ENCODE assay signal across 10 cellular contexts in the genomic region with DNA sequence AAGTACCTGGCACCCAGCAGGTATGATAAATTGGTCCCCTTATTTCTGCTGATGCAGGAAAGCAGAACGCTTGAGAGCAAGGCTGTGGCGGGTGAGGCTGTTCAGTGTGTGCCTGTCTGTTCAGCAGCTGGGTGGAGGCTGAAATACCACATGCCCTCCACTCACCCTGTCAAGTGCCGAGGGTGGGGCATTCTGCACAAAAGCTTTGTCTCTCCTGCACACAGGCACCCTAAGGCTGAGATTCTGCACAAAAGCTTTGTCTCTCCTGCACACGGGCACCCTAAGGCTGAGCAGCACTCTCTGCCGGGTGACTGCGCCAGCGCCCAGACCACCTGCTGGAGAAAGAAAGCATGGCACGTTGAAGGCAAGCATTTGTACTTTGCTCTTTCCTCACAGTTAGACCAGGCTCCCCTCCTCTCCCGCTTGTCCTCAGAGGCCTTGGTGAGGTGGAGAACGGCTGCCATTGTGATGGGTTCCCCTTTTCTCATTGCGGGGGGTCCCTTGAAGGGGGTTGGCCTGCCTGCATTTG.
DNase-seq lines count a peak whose midpoint lies in the region; ATAC-seq and TF ChIP-seq lines count a peak whose summit lies in the region.
"Had no signal": no experiment of that assay in that cellular context is flagged by ENCODE, and none has a peak within 500 bp of the region (broad histone marks: within the 10 kb centered on the region; RNA-seq: fewer than 3 reads in every experiment).

No MANE protein-coding gene starts in this region.

- intact Hi-C loops in Panc1 (cut with micrococcal nuclease; ENCODE audit: unreplicated experiment): loop anchor here (10.0 kb wide), 1 partner anchor 163 kb away; the partner anchor contains the start of gene DLG1

- no peaks in the 10 kb centered on the region for H3K36me3 ChIP-seq in Panc1 (ENCODE audit: control insufficient read depth, insufficient read depth, low read length)

- CTCF ChIA-PET in Panc1 (lab: Charles Lee): interaction anchor here (0.7 kb wide), 1 partner anchor 40 kb away, joined by 4 read pairs; no protein-coding TSS in a partner anchor

- peaks cover 29% of the 10 kb centered on the region for H3K36me3 Mint-ChIP-seq in effector memory CD8-positive, alpha-beta T cell (ENCODE audit: insufficient read depth)
- H3K36me3 Mint-ChIP-seq: natural killer cell treated with Interleukin-12 subunit alpha and Interleukin-12 subunit beta and Interleukin-15 and Interleukin-18, amount 100 ng/mL, for 72 hours had no signal

- TF ChIP-seq CTCF in Panc1 (IDR thresholded peaks at IDR 0.05): peak; percentile 64

- no peaks in the 10 kb centered on the region for H3K9me3 Mint-ChIP-seq in effector memory CD8-positive, alpha-beta T cell
- H3K9me3 Mint-ChIP-seq: activated naive CD4-positive, alpha-beta T cell treated with anti-CD3 and anti-CD28 coated beads, Interleukin-2, amount 50 U/mL, for 24 hours; natural killer cell treated with Interleukin-12 subunit alpha and Interleukin-12 subunit beta and Interleukin-15 and Interleukin-18, amount 100 ng/mL, for 72 hours had no signal

- POLR2A ChIA-PET in Panc1 (lab: Charles Lee): no interaction called here

- ATAC-seq in GM18867 (IDR thresholded peaks at IDR 0.05; ENCODE audit: unreplicated experiment) (peak; percentile 61), Panc1 (peak; percentile 77), HG03175 (IDR thresholded peaks at IDR 0.05; ENCODE audit: unreplicated experiment) (no peak), HG03520 (IDR thresholded peaks at IDR 0.05; ENCODE audit: unreplicated experiment) (no peak)
- peak; percentile 52 for ATAC-seq in effector memory CD8-positive, alpha-beta T cell (replicated peaks)

- H3K4me1 Mint-ChIP-seq in effector memory CD8-positive, alpha-beta T cell (ENCODE audit: low read depth in 2 of 2): peaks cover 14 to 19% of the 10 kb centered on the region in 2 donors

- H3K27ac ChIP-seq in Panc1 (ENCODE audit: low read length): no peak overlapping the region

- peaks cover 8 to 10% of the 10 kb centered on the region in 2 donors for H3K27me3 Mint-ChIP-seq in effector memory CD8-positive, alpha-beta T cell
- H3K27me3 Mint-ChIP-seq: activated naive CD4-positive, alpha-beta T cell treated with anti-CD3 and anti-CD28 coated beads, Interleukin-2, amount 50 U/mL, for 24 hours had no signal

- DNase-seq in Panc1 (ENCODE audit: low read depth, low spot score) (no peak), DMS 273 (lab: John Stamatoyannopoulos, UW; ENCODE audit: unreplicated experiment) (no peak), foreskin melanocyte (no peak)
- DNase-seq in effector memory CD8-positive, alpha-beta T cell: peak in 2 of 3 experiments; percentile 15 to 18
- peak; percentile 51 for DNase-seq in stimulated activated CD4-positive, alpha-beta T cell treated with anti-CD3 and anti-CD28 coated beads, Interleukin-4, amount 100 ng/mL, for 24 hours

- no peaks in the 10 kb centered on the region for H3K9me3 ChIP-seq in Panc1 (ENCODE audit: control insufficient read depth, insufficient read depth, low read depth, low read length)

- H3K27me3 ChIP-seq in Panc1 (ENCODE audit: control insufficient read depth, insufficient read depth, low read length): no peaks in the 10 kb centered on the region; the same call in 1 of the 2 replicates

- no peak overlapping the region for H3K4me3 ChIP-seq in Panc1 (ENCODE audit: low read depth in 2 of 2, low read length in 2 of 2)

- H3K4me1 ChIP-seq in Panc1 (ENCODE audit: control insufficient read depth, insufficient read depth, low read length): peaks cover 5% of the 10 kb centered on the region; the same call in 1 of the 2 replicates

- in situ Hi-C loops in Panc1 (cut with HindIII; ENCODE audit: low pct_unique_long_range_greater_than_20kb, low sequenced_read_pairs): no loop called here

- peak overlapping the region; percentile 10 to 27 for H3K4me3 Mint-ChIP-seq in effector memory CD8-positive, alpha-beta T cell
- H3K4me3 Mint-ChIP-seq: natural killer cell treated with Interleukin-12 subunit alpha and Interleukin-12 subunit beta and Interleukin-15 and Interleukin-18, amount 100 ng/mL, for 72 hours had no signal

- BruUV-seq in Panc1 (replicated peaks; lab: Mats Ljungman, UMichigan): no TSS peak

- peak overlapping the region; percentile 90 to 96 for H3K27ac Mint-ChIP-seq in effector memory CD8-positive, alpha-beta T cell
- H3K27ac Mint-ChIP-seq: activated naive CD4-positive, alpha-beta T cell treated with anti-CD3 and anti-CD28 coated beads, Interleukin-2, amount 50 U/mL, for 24 hours; natural killer cell treated with Interleukin-12 subunit alpha and Interleukin-12 subunit beta and Interleukin-15 and Interleukin-18, amount 100 ng/mL, for 72 hours had no signal

Comparison
In these comparisons a context has a peak if more than half of its experiments do, and no peak if none do; other contexts are left out.
1. ATAC-seq: peak in GM18867 (single experiment), Panc1 (single experiment) and effector memory CD8-positive, alpha-beta T cell (single experiment); none in HG03175 (single experiment) and HG03520 (single experiment).
2. DNase-seq: peak in effector memory CD8-positive, alpha-beta T cell (2 of 3) and stimulated activated CD4-positive, alpha-beta T cell treated with anti-CD3 and anti-CD28 coated beads, Interleukin-4, amount 100 ng/mL, for 24 hours (single experiment); none in Panc1 (single experiment), DMS 273 (single experiment) and foreskin melanocyte (single experiment).